In the genomic region with DNA sequence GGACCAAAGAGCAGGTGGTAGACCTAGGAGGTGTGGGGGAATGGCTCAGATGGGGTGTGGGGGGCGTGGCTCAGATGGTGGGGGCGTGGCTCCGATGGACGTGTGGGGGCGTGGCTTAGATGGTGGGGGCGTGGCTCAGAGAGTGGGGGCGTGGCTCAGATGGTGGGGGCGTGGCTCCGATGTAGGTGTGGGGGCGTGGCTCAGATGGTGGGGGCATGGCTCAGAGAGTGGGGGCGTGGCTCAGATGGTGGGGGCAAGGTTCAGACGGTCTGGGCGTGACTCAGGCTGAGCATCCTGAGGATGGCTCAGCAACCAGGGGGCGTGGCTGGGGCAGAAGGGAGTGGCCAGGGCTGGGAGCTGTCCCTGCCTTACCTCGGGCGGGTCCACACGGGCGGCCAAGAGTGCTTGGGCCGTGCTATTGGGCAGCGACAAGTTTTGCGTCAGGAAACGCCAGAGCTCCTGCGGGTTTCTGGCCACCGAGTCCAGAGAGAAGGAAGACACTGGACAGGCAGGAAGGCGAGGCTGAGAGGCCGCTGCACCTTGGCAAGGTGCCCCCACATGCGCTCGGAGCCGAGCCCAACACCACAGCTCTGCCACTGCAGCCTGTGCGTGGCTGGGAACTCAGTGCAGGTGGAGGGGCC, we compare ENCODE assay signal across 6 cellular contexts. TPM values are rescaled to one million over a fixed set of nuclear protein-coding genes. Genes with fewer than 3 reads are reported as not detected.
DNase-seq lines count a peak whose midpoint lies in the region.

No MANE protein-coding gene starts in this region.

- H4K20me1 ChIP-seq in Karpas-422 (ENCODE audit: insufficient read depth, low read depth, low read length) = no peaks in the 10 kb centered on the region; the same call in 1 of the 2 replicates

- DNase-seq in ACHN = peak; percentile 64
- peak; percentile 96 for DNase-seq in Karpas-422
- DNase-seq in activated CD8-positive, alpha-beta memory T cell treated with anti-CD3 and anti-CD28 coated beads for 24 hours = peak; percentile 82
- DNase-seq in hippocampal formation (lab: John Stamatoyannopoulos, UW) = peak; percentile 71 to 92
- DNase-seq in stimulated activated naive CD4-positive, alpha-beta T cell (lab: John Stamatoyannopoulos, UW) = peak; percentile 16 to 77 (median 52)
- DNase-seq in NCI-H446 treated with DMSO at 0.1 percent for 48 hours (lab: John Stamatoyannopoulos, UW) = no peak

- H3K4me2 ChIP-seq in Karpas-422 (ENCODE audit: low read depth, low read length, poor library complexity, severe bottlenecking) = no peak overlapping the region

- H3K4me3 ChIP-seq in Karpas-422 (ENCODE audit: low read length) = no peak overlapping the region

- H3K9ac ChIP-seq in Karpas-422 (ENCODE audit: low read length) = no peak overlapping the region

- no peaks in the 10 kb centered on the region for H3K9me2 ChIP-seq in Karpas-422 (replicated peaks; ENCODE audit: insufficient read depth, low read length)

- H2AFZ ChIP-seq in Karpas-422 (ENCODE audit: low read length) = no peak overlapping the region

- peaks cover 14% of the 10 kb centered on the region for H3K4me1 ChIP-seq in Karpas-422 (ENCODE audit: low read length)

- no peaks in the 10 kb centered on the region for H3K9me3 ChIP-seq in Karpas-422 (ENCODE audit: low read length)

- H3K79me2 ChIP-seq in Karpas-422 (ENCODE audit: low read length) = no peaks in the 10 kb centered on the region

- H3K36me3 ChIP-seq in Karpas-422 (ENCODE audit: insufficient read depth, low read length) = no peaks in the 10 kb centered on the region

- H3K27me3 ChIP-seq in Karpas-422 (ENCODE audit: low read length) = no peaks in the 10 kb centered on the region

- H3K27ac ChIP-seq in Karpas-422 (ENCODE audit: low read length) = no peak overlapping the region

- in situ Hi-C loops in ACHN (cut with HindIII; ENCODE audit: low pct_ligation_motif_present, low pct_unique_long_range_greater_than_20kb, low sequenced_read_pairs) = no loop called here

RNA-seq across cellular contexts. Expression of a gene that starts 5.9 kb away (rescaled TPM):
- total RNA-seq in Karpas-422 (2014; rRNA removed; shearing (Covaris generic); ENCODE audit: low replicate concordance) = 2.4 and 6.4 TPM in 2 replicates

RNA-seq across cellular contexts. Expression of a gene that starts 9.8 kb away (rescaled TPM):
- not detected in 2 replicates for total RNA-seq in Karpas-422 (2014; rRNA removed; shearing (Covaris generic); ENCODE audit: low replicate concordance)

RNA-seq across cellular contexts. Expression of a gene that starts 23.9 kb away (rescaled TPM):
- total RNA-seq in Karpas-422 (2014; rRNA removed; shearing (Covaris generic); ENCODE audit: low replicate concordance) = not detected in 2 replicates

RNA-seq across cellular contexts. Expression of a gene that starts 25.7 kb away (rescaled TPM):
- not detected in 2 replicates for total RNA-seq in Karpas-422 (2014; rRNA removed; shearing (Covaris generic); ENCODE audit: low replicate concordance)

RNA-seq across cellular contexts. Expression of a gene that starts 29.9 kb away (rescaled TPM):
- 20.1 and 62.6 TPM in 2 replicates for total RNA-seq in Karpas-422 (2014; rRNA removed; shearing (Covaris generic); ENCODE audit: low replicate concordance)
